18 cellular contexts compared by ENCODE assay signal in the genomic region with DNA sequence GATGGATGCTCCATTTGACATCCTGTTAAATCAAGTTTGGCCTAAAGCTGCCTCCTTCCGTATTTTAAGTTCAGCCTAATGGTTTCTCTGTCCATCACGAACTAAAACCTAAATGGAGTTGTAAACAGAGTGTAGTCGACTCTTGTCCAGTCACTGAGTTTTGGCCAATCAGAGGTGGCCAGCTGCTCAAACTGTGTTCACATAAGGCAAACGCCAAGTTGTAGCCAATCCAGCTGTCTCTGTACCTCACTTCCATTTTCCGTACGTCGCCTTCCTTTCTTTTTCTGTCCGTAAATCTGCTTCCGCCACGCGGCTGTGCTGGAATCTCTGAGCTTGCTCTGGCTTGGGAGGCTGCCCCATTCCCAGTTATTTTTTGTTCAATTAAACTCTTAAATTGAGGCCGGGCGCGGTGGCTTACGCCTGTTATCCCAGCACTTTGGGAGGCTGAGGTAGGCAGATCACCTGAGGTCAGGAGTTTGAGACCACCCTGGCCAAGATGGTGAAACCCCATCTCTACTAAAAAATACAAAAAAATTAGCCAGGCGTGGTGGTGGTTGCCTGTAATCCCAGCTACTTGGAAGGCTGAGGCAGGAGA. TPM values are rescaled to one million over a fixed set of nuclear protein-coding genes. Genes with fewer than 3 reads are reported as not detected.
DNase-seq lines count a peak whose midpoint lies in the region; ATAC-seq, FAIRE-seq and TF ChIP-seq lines count a peak whose summit lies in the region.
"Had no signal": no experiment of that assay in that cellular context is flagged by ENCODE, and none has a peak within 500 bp of the region (broad histone marks: within the 10 kb centered on the region; RNA-seq: fewer than 3 reads in every experiment).

No MANE protein-coding gene starts in this region.

- no peaks in the 10 kb centered on the region for H3F3A ChIP-seq in GM23338 (replicated peaks; ENCODE audit: low read depth)

- H3K36me3 Mint-ChIP-seq in chondrocyte (ENCODE audit: low read depth) (no peaks in the 10 kb centered on the region), GM23338 (ENCODE audit: low read depth) (no peaks in the 10 kb centered on the region)
- H3K36me3 Mint-ChIP-seq: CD4-positive, alpha-beta memory T cell had no signal

- no peaks in the 10 kb centered on the region for H4K20me1 ChIP-seq in GM23338 (replicated peaks; ENCODE audit: insufficient read depth)

- ATAC-seq in right lobe of liver: no peak
- ATAC-seq in GM23338: no peak

- no peak overlapping the region for H3K4me3 ChIP-seq in kidney (ENCODE audit: low read length in 2 of 2)
- no peak overlapping the region for H3K4me3 ChIP-seq in right lobe of liver
- no peak overlapping the region for H3K4me3 ChIP-seq in GM23338

- no peak for TF ChIP-seq POLR2A in right lobe of liver (IDR thresholded peaks at IDR 0.05)

- H3K36me3 ChIP-seq in kidney (ENCODE audit: control insufficient read depth in 1 of 2, insufficient read depth in 2 of 2, low read length in 2 of 2) (no peaks in the 10 kb centered on the region), right lobe of liver (no peaks in the 10 kb centered on the region), GM23338 (ENCODE audit: insufficient read depth) (no peaks in the 10 kb centered on the region)

- H3K9me3 Mint-ChIP-seq in chondrocyte (ENCODE audit: low read depth) (no peaks in the 10 kb centered on the region), GM23338 (no peaks in the 10 kb centered on the region)
- H3K9me3 Mint-ChIP-seq: CD4-positive, alpha-beta memory T cell had no signal

- H3K9me3 ChIP-seq in kidney (ENCODE audit: control insufficient read depth in 1 of 2, low read length in 2 of 2) (no peaks in the 10 kb centered on the region), right lobe of liver (no peaks in the 10 kb centered on the region)

- H3K27me3 Mint-ChIP-seq in chondrocyte (ENCODE audit: low read depth) (no peaks in the 10 kb centered on the region), GM23338 (ENCODE audit: insufficient read depth, low read depth, poor library complexity) (peaks cover 2% of the 10 kb centered on the region)

- H3K79me2 ChIP-seq in GM23338 (replicated peaks; ENCODE audit: insufficient read depth): no peaks in the 10 kb centered on the region

- no peak overlapping the region for H3K4me2 ChIP-seq in GM23338

- no peak for TF ChIP-seq CTCF in chondrocyte (IDR thresholded peaks at IDR 0.05)
- TF ChIP-seq CTCF in kidney (IDR thresholded peaks at IDR 0.05; ENCODE audit: borderline replicate concordance, extremely low read depth, insufficient read depth): no peak
- no peak for TF ChIP-seq CTCF in right lobe of liver (IDR thresholded peaks at IDR 0.05)
- TF ChIP-seq CTCF in GM23338 (conservative IDR thresholded peaks at IDR 0.05; ENCODE audit: low read depth in 2 of 2): no peak

- H3K9me2 ChIP-seq in GM23338 (ENCODE audit: insufficient read depth): no peaks in the 10 kb centered on the region

- H3K27ac ChIP-seq in kidney (ENCODE audit: low read depth in 2 of 2, low read length in 2 of 2) (no peak overlapping the region), right lobe of liver (no peak overlapping the region), GM23338 (ENCODE audit: low read depth) (no peak overlapping the region)

- no peak for FAIRE-seq in kidney (lab: Jason Lieb, UNC)
- FAIRE-seq: GM12891, GM18507 had no signal

- no peak overlapping the region; the same call in 1 of the 2 replicates for H2AFZ ChIP-seq in GM23338

- no peaks in the 10 kb centered on the region for H3K4me1 ChIP-seq in kidney (ENCODE audit: control insufficient read depth in 1 of 2, insufficient read depth in 1 of 2, low read depth in 1 of 2, low read length in 2 of 2)
- no peaks in the 10 kb centered on the region for H3K4me1 ChIP-seq in right lobe of liver
- no peaks in the 10 kb centered on the region for H3K4me1 ChIP-seq in GM23338 (ENCODE audit: insufficient read depth)

- H3K4me1 Mint-ChIP-seq in chondrocyte (ENCODE audit: low read depth) (peaks cover 3% of the 10 kb centered on the region), GM23338 (no peaks in the 10 kb centered on the region; the same call in 2 of the 3 replicates)
- H3K4me1 Mint-ChIP-seq: CD4-positive, alpha-beta memory T cell had no signal

- H3K27ac Mint-ChIP-seq in chondrocyte (ENCODE audit: unreplicated experiment) (no peak overlapping the region), GM23338 (no peak overlapping the region)
- H3K27ac Mint-ChIP-seq: CD4-positive, alpha-beta memory T cell had no signal

- DNase-seq in chondrocyte (ENCODE audit: low spot score) (peak; percentile 18), kidney (peak; percentile 26), posterior vena cava (ENCODE audit: low spot score) (peak; percentile 45), right lobe of liver (no peak), GM23338 (ENCODE audit: low spot score) (no peak), NCI-H82 (lab: John Stamatoyannopoulos, UW) (no peak)
- DNase-seq: C1 segment of cervical spinal cord; Calu3; CD4-positive, alpha-beta memory T cell; COR-L47; DMS53; DMS79 treated with DMSO at 0.1 percent for 48 hours; GF-D8; GOT3; H7; HCEC 1CT had no signal

- no peak overlapping the region for H3K4me3 Mint-ChIP-seq in chondrocyte (ENCODE audit: unreplicated experiment)
- H3K4me3 Mint-ChIP-seq in GM23338: no peak overlapping the region
- H3K4me3 Mint-ChIP-seq: CD4-positive, alpha-beta memory T cell had no signal

- 78% methylated on average over 16 of the region's 16 CpGs for WGBS in right lobe of liver (ENCODE audit: insufficient coverage, low coverage, low lambda C conversion rate, missing lambda C conversion rate)

- H3K27me3 ChIP-seq in right lobe of liver (no peaks in the 10 kb centered on the region), GM23338 (ENCODE audit: insufficient read depth) (no peaks in the 10 kb centered on the region)

- intact Hi-C loops in kidney (cut with DNase I): no loop called here
- intact Hi-C loops in posterior vena cava (cut with DNase I): no loop called here
- intact Hi-C loops in right lobe of liver (cut with DNase I): no loop called here

- no peak overlapping the region for H3K9ac ChIP-seq in kidney (ENCODE audit: low read length in 2 of 2)

TF ChIP-seq in GM23338, 12 proteins besides CTCF, POLR2A, EP300 and RAD21:
- no peak for TF ChIP-seq ZNF331 (CRISPR knock-in tag; IDR thresholded peaks at IDR 0.05; ENCODE audit: low read depth)
- no peak for TF ChIP-seq POLR2AphosphoS5 (IDR thresholded peaks at IDR 0.05; ENCODE audit: low read depth)
- no peak for TF ChIP-seq ZNF114 (CRISPR knock-in tag; IDR thresholded peaks at IDR 0.05)

RNA-seq across cellular contexts. Expression of a gene that starts 20.7 kb away (rescaled TPM):
- 49.3 to 106 TPM (median 101 TPM) in 3 replicates for total RNA-seq in chondrocyte
- 49.5 TPM for total RNA-seq in kidney
- polyA plus RNA-seq in kidney (ENCODE audit: insufficient read depth, low read depth, low replicate concordance): 26.5 TPM
- 10 to 100 TPM; 44.2 to 60.6 TPM for total RNA-seq in posterior vena cava
- 10 to 100 TPM; 17.3 to 44.7 (median 22.7) TPM for total RNA-seq in right lobe of liver
- 94.1 and 95.9 TPM in 2 replicates for total RNA-seq in GM23338 (2014; rRNA removed; shearing (Covaris generic))
- polyA plus RNA-seq in GM23338 (2016; fragmentation: Nextera tagmentation; extraction: Ambion mirVana): 71.0 and 72.9 TPM in 2 replicates

Comparison
In these comparisons a context has a peak if more than half of its experiments do, and no peak if none do; other contexts are left out.
1. DNase-seq: peak in chondrocyte (single experiment), kidney (single experiment) and posterior vena cava (single experiment); none in right lobe of liver (0 of 3), GM23338 (single experiment) and NCI-H82 (single experiment).